ENCODE assay signal across 9 cellular contexts in the genomic region with DNA sequence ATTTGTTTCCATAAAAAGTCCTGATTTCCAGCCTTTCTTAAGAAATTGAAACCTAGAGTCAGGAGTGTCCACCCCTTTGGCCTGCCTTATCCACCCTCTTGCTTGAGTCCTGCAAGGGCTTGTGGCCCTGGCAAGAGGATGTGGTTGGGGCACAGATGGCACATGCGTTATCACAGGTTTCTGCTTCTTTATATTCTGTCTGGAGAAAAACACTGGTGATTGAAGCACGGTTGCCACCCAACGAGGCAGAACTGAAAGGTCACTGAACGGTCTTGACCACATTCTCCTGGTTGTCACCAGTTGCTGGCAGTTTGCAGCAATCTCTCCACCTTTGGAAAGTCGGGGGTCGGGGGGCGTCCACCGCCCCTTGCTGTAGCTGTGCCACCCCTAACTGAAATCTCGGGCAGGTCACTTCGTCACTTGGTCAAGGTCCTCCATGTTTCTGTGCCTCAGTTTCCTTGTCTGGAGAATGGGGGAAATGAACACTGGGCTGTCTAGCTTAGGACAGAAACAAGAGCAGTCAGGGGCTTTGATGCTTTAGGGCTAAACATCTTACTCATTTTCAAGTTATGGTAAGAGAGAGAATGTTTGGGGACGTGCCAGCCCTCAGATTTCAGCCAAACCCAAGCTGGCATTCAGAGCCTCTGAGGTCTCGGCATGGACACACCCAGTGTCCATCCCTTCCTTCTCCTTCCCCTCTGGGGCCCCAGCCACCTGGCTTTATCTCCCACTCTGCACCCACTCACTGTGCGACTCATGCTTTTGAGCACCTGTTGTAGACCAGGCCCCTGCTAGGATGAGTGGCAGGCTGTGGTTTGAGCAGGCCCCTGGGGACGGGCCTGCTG. TPM values are rescaled to one million over a fixed set of nuclear protein-coding genes. Genes with fewer than 3 reads are reported as not detected.
DNase-seq lines count a peak whose midpoint lies in the region; ATAC-seq, FAIRE-seq and TF ChIP-seq lines count a peak whose summit lies in the region.
"Not testable (repeated sequence)": the region's sequence is repeated elsewhere in the genome, so short reads cannot be mapped to it uniquely, and the experiment has no call there.
"Had no signal": no experiment of that assay in that cellular context is flagged by ENCODE, and none has a peak within 500 bp of the region (broad histone marks: within the 10 kb centered on the region; RNA-seq: fewer than 3 reads in every experiment).

No MANE protein-coding gene starts in this region.

- not testable (repeated sequence) for H3K27ac ChIP-seq in testis

- H3K9me3 Mint-ChIP-seq in activated T-cell treated with anti-CD3 and anti-CD28 coated beads, Interleukin-2, amount 50 U/mL, for 24 hours; immature natural killer cell: not testable (repeated sequence)

- H3K4me1 Mint-ChIP-seq in activated T-cell treated with anti-CD3 and anti-CD28 coated beads, Interleukin-2, amount 50 U/mL, for 24 hours (ENCODE audit: low read depth), result not testable (repeated sequence)
- peaks cover 6 to 24% of the 10 kb centered on the region in 2 donors for H3K4me1 Mint-ChIP-seq in immature natural killer cell

- H3K36me3 ChIP-seq in MG63; testis (ENCODE audit: low read depth, missing control alignments): not testable (repeated sequence)

- H3K27me3 ChIP-seq in MG63, testis: not testable (repeated sequence)

- H3K4me3 ChIP-seq in MG63, testis: not testable (repeated sequence)

- peak; percentile 67 for FAIRE-seq in GM18507 (lab: Jason Lieb, UNC)

- not testable (repeated sequence) for H3K4me1 ChIP-seq in testis

- ATAC-seq in GM19438 (IDR thresholded peaks at IDR 0.05; ENCODE audit: low read depth, unreplicated experiment) (peak; percentile 58), HG02678 (IDR thresholded peaks at IDR 0.05; ENCODE audit: unreplicated experiment) (peak; percentile 68), HG03175 (IDR thresholded peaks at IDR 0.05; ENCODE audit: unreplicated experiment) (peak; percentile 68)

- not testable (repeated sequence) for H3K9me3 ChIP-seq in MG63, testis

- H3K27ac Mint-ChIP-seq in activated T-cell treated with anti-CD3 and anti-CD28 coated beads, Interleukin-2, amount 50 U/mL, for 24 hours, result not testable (repeated sequence)
- H3K27ac Mint-ChIP-seq in immature natural killer cell, result peak overlapping the region; percentile 86 to 97 (median 94)

- TF ChIP-seq CTCF in testis (IDR thresholded peaks at IDR 0.05), result not testable (repeated sequence)

- not testable (repeated sequence) for TF ChIP-seq POLR2A in testis (IDR thresholded peaks at IDR 0.05)

- not testable (repeated sequence) for H3K36me3 Mint-ChIP-seq in activated T-cell treated with anti-CD3 and anti-CD28 coated beads, Interleukin-2, amount 50 U/mL, for 24 hours (ENCODE audit: low read depth); immature natural killer cell

- not testable (repeated sequence) for DNase-seq in GM18507 (ENCODE audit: extremely low spot score, insufficient read length, low read depth)
- DNase-seq in MG63, result peak; percentile 72
- peak; percentile 11 for DNase-seq in activated T-cell treated with anti-CD3 and anti-CD28 coated beads, Interleukin-2, amount 50 U/mL, for 24 hours
- peak; percentile 20 to 32 (median 20) for DNase-seq in immature natural killer cell
- peak; percentile 6 for DNase-seq in testis

- intact Hi-C loops in testis (cut with DNase I; ENCODE audit: low total_unique reads), result not testable (repeated sequence)

- not testable (repeated sequence) for H3K4me3 Mint-ChIP-seq in activated T-cell treated with anti-CD3 and anti-CD28 coated beads, Interleukin-2, amount 50 U/mL, for 24 hours
- peak overlapping the region; percentile 54 to 87 (median 75) for H3K4me3 Mint-ChIP-seq in immature natural killer cell

- WGBS in testis, 2 donors, result 82 to 85% methylated on average over 5 to 9 of the region's 14 CpGs

- not testable (repeated sequence) for H3K27me3 Mint-ChIP-seq in activated T-cell treated with anti-CD3 and anti-CD28 coated beads, Interleukin-2, amount 50 U/mL, for 24 hours; immature natural killer cell (ENCODE audit: low read depth in 3 of 3)

RNA-seq across cellular contexts. Expression of a gene that starts 27.9 kb away (rescaled TPM):
- total RNA-seq in MG63 (2014; rRNA removed; shearing (Covaris generic); ENCODE audit: low replicate concordance), result 5.2 and 5.6 TPM in 2 replicates
- not detected for polyA plus RNA-seq in immature natural killer cell
- 1 to 10 TPM; 2.8 to 5.4 TPM for total RNA-seq in testis
- polyA plus RNA-seq in testis (ENCODE audit: insufficient read depth, low read depth, low replicate concordance), result 2.4 TPM
- total RNA-seq: activated CD4-positive, alpha-beta T cell treated with anti-CD3 and anti-CD28 coated beads, Interleukin-2, amount 10 ng/mL, durations not matched to agents 24 days and 14 days had no signal
